12 cellular contexts compared by ENCODE assay signal in the genomic region with DNA sequence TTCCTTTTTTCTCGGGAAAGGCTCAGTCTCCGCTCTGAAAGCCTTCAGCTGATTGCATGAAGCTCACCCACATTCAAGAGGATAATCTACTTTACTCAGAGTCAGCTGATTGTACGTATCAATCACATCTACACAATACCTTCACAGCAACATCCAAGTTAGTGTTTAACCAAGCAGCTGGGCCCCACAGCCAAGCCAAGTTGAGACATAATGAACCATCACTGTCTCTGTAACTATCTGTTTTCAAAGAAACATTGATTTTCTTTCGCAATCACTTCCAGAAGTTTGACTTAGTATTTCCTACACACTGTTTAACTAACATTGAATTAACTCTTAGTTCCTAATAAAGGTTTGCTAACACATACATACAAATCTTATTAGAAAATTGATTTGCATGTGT. TPM values are rescaled to one million over a fixed set of nuclear protein-coding genes. Genes with fewer than 3 reads are reported as not detected.
DNase-seq lines count a peak whose midpoint lies in the region; ATAC-seq, FAIRE-seq and TF ChIP-seq lines count a peak whose summit lies in the region.
"Had no signal": no experiment of that assay in that cellular context is flagged by ENCODE, and none has a peak within 500 bp of the region (broad histone marks: within the 10 kb centered on the region; RNA-seq: fewer than 3 reads in every experiment).

No MANE protein-coding gene starts in this region.

- H3K27me3 ChIP-seq in HUES48 (ENCODE audit: control insufficient read depth, insufficient read depth, low read length) (no peaks in the 10 kb centered on the region), body of pancreas (no peaks in the 10 kb centered on the region), HepG2 (ENCODE audit: control insufficient read depth in 1 of 2, insufficient read depth in 2 of 2, low read length in 2 of 2) (no peaks in the 10 kb centered on the region), gastrocnemius medialis (no peaks in the 10 kb centered on the region)
- H3K27me3 ChIP-seq: neutrophil had no signal

- no peaks in the 10 kb centered on the region for H3K9me3 ChIP-seq in HUES48 (ENCODE audit: control insufficient read depth, insufficient read depth, low read length)
- H3K9me3 ChIP-seq in body of pancreas, result no peaks in the 10 kb centered on the region
- H3K9me3 ChIP-seq in HepG2 (ENCODE audit: low read length), result no peaks in the 10 kb centered on the region
- H3K9me3 ChIP-seq in gastrocnemius medialis, result no peaks in the 10 kb centered on the region
- H3K9me3 ChIP-seq in OCI-LY7 (ENCODE audit: low read length), result no peaks in the 10 kb centered on the region
- H3K9me3 ChIP-seq: neutrophil had no signal

- H3K4me2 ChIP-seq in HepG2 (ENCODE audit: low read depth, low read length), result peak overlapping the region; percentile 91
- H3K4me2 ChIP-seq in OCI-LY7 (ENCODE audit: low read length), result no peak overlapping the region

- H3K9me2 ChIP-seq in OCI-LY7 (ENCODE audit: insufficient read depth, low read length), result no peaks in the 10 kb centered on the region

- TF ChIP-seq CTCF in body of pancreas (IDR thresholded peaks at IDR 0.05) (no peak), HepG2 (CRISPR knock-in tag; IDR thresholded peaks at IDR 0.05) (no peak), gastrocnemius medialis (IDR thresholded peaks at IDR 0.05 in 4 of 5, conservative IDR thresholded peaks at IDR 0.05 in 1 of 5) (no peak), OCI-LY7 (conservative IDR thresholded peaks at IDR 0.05; ENCODE audit: low read length) (no peak)

- TF ChIP-seq POLR2A in body of pancreas (IDR thresholded peaks at IDR 0.05) (no peak), HepG2 (IDR thresholded peaks at IDR 0.05; ENCODE audit: insufficient read depth in 1 of 2, low read depth in 2 of 2, low read length in 2 of 2) (peak in 1 of 2 experiments; percentile 40; a peak in 1 of 4 replicates), gastrocnemius medialis (IDR thresholded peaks at IDR 0.05) (no peak)

- CTCF ChIA-PET in HepG2 (lab: Yijun Ruan, JAX; ENCODE audit: low intra/inter-chr PET ratio, low total read pairs) (no interaction called here), OCI-LY7 (lab: Charles Lee; ENCODE audit: unreplicated experiment) (no interaction called here)

- FAIRE-seq in HepG2 (lab: Jason Lieb, UNC), result peak; percentile 95

- intact Hi-C loops in body of pancreas (cut with DNase I), result no loop called here
- intact Hi-C loops in HepG2 (cut with micrococcal nuclease; ENCODE audit: unreplicated experiment), result loop anchor here (1.0 to 5.0 kb wide), 5 partner anchors 16 to 146 kb away; partner anchors contain the start of genes ING2, RWDD4 and TRAPPC11
- intact Hi-C loops in gastrocnemius medialis (cut with DNase I; ENCODE audit: low total_unique reads), result loop anchor here (1.0 kb wide), 3 partner anchors 30 to 146 kb away; no protein-coding TSS in a partner anchor
- intact Hi-C loops in OCI-LY7 (cut with micrococcal nuclease; ENCODE audit: unreplicated experiment), result no loop called here

- H2AFZ ChIP-seq in HepG2 (ENCODE audit: low read length), result no peak overlapping the region
- H2AFZ ChIP-seq in OCI-LY7 (ENCODE audit: low read length), result no peak overlapping the region

- ATAC-seq in body of pancreas (peak; percentile 47), HepG2 (peak; percentile 94), gastrocnemius medialis (peak; percentile 56 to 64), GM18511 (IDR thresholded peaks at IDR 0.05; ENCODE audit: unreplicated experiment) (no peak)

- 15 to 24% methylated on average over 4 of the region's 4 CpGs for WGBS in body of pancreas, 2 donors
- 3% methylated on average over 4 of the region's 4 CpGs for WGBS in HepG2 (ENCODE audit: low lambda C conversion rate)

- POLR2A ChIA-PET in HepG2 (lab: Yijun Ruan, JAX), result interaction anchor here (0.6 to 3.0 kb wide), 9 partner anchors 9 to 1078 kb away, joined by 3 to 17 read pairs (median 3); partner anchors contain the start of gene CDKN2AIP
- POLR2A ChIA-PET in OCI-LY7 (lab: Charles Lee), result no interaction called here

- BruUV-seq in HepG2 (replicated peaks; lab: Mats Ljungman, UMichigan), result no TSS peak
- BruUV-seq in OCI-LY7 (replicated peaks; lab: Mats Ljungman, UMichigan), result no TSS peak

- no peaks in the 10 kb centered on the region for H3K79me2 ChIP-seq in HepG2 (ENCODE audit: insufficient read depth, low read length)
- H3K79me2 ChIP-seq in OCI-LY7 (ENCODE audit: insufficient read depth, low read depth, low read length), result no peaks in the 10 kb centered on the region

- H3K27ac ChIP-seq in HUES48 (ENCODE audit: low read depth, low read length), result peak overlapping the region; percentile 54
- peak overlapping the region; percentile 67 to 81 (median 77) for H3K27ac ChIP-seq in body of pancreas
- H3K27ac ChIP-seq in HepG2 (ENCODE audit: extremely low read length, insufficient read depth, low read length), result peak overlapping the region; percentile 61
- H3K27ac ChIP-seq in gastrocnemius medialis, result peak overlapping the region; percentile 69 to 81 (median 76)
- no peak overlapping the region for H3K27ac ChIP-seq in OCI-LY7 (ENCODE audit: low read depth, low read length, poor library complexity, severe bottlenecking)
- H3K27ac ChIP-seq: epithelial cell of prostate, neutrophil had no signal

- in situ Hi-C loops in HepG2 (cut with HindIII; ENCODE audit: extremely low pct_ligation_motif_present, low pct_unique_long_range_greater_than_20kb), result no loop called here
- in situ Hi-C loops in gastrocnemius medialis (cut with MboI; ENCODE audit: low sequenced_read_pairs in 4 of 4), result no loop called here

- H3K4me3 ChIP-seq in HUES48 (ENCODE audit: low read depth, low read length) (no peak overlapping the region), body of pancreas (no peak overlapping the region), HepG2 (replicated peaks in 1 of 3; ENCODE audit: insufficient read depth in 1 of 3, low read depth in 2 of 3, low read length in 3 of 3) (peak overlapping the region; percentile 48 to 69 (median 60)), gastrocnemius medialis (peak overlapping the region in 1 of 4 donors; percentile 30), OCI-LY7 (ENCODE audit: low read depth, low read length, poor library complexity, severe bottlenecking) (no peak overlapping the region)

- no peak for TF ChIP-seq RAD21 in HepG2 (CRISPR knock-in tag; IDR thresholded peaks at IDR 0.05)

- no peaks in the 10 kb centered on the region for H4K20me1 ChIP-seq in HepG2 (ENCODE audit: insufficient read depth, low read length)
- H4K20me1 ChIP-seq in OCI-LY7 (ENCODE audit: insufficient read depth, low read length), result no peaks in the 10 kb centered on the region

- no peak overlapping the region for H3K9ac ChIP-seq in HUES48 (ENCODE audit: low read depth, low read length)
- peak overlapping the region; percentile 44 for H3K9ac ChIP-seq in HepG2 (ENCODE audit: insufficient read depth, low read depth, low read length)

- H3K4me1 ChIP-seq in HUES48 (ENCODE audit: control insufficient read depth, insufficient read depth, low read length) (no peaks in the 10 kb centered on the region), body of pancreas (peaks cover 59% of the 10 kb centered on the region), HepG2 (ENCODE audit: insufficient read depth, low read length) (peaks cover 45% of the 10 kb centered on the region), gastrocnemius medialis (peaks cover 7 to 9% of the 10 kb centered on the region in 2 donors), OCI-LY7 (ENCODE audit: insufficient read depth, low read length, poor library complexity, severe bottlenecking) (no peaks in the 10 kb centered on the region)

- H3K36me3 ChIP-seq in HUES48 (ENCODE audit: control insufficient read depth, insufficient read depth, low read length) (no peaks in the 10 kb centered on the region), body of pancreas (replicated peaks in 1 of 2; ENCODE audit: insufficient read depth in 1 of 2, low read depth in 2 of 2) (no peaks in the 10 kb centered on the region), HepG2 (replicated peaks in 1 of 2; ENCODE audit: control insufficient read depth in 1 of 2, insufficient read depth in 2 of 2, low read length in 2 of 2) (no peaks in the 10 kb centered on the region), gastrocnemius medialis (no peaks in the 10 kb centered on the region), OCI-LY7 (ENCODE audit: insufficient read depth, low read length) (no peaks in the 10 kb centered on the region)
- H3K36me3 ChIP-seq: neutrophil had no signal

- TF ChIP-seq EP300 in HepG2 (IDR thresholded peaks at IDR 0.05; ENCODE audit: low read depth in 2 of 2, low read length in 2 of 2), result peak in 1 of 2 experiments; percentile 77; a peak in 2 of 4 replicates
- no peak; the same call in 1 of the 2 replicates for TF ChIP-seq EP300 in HepG2 (CRISPR knock-in tag; IDR thresholded peaks at IDR 0.05; ENCODE audit: borderline replicate concordance)

- peak; percentile 32 to 58 (median 39) for DNase-seq in body of pancreas
- DNase-seq in HepG2 (ENCODE audit: low spot score), result peak; percentile 88
- no peak for DNase-seq in gastrocnemius medialis
- DNase-seq in HT-29 (ENCODE audit: low spot score), result no peak
- no peak for DNase-seq in OCI-LY7 (ENCODE audit: low spot score)
- DNase-seq: NCI-H1694; stimulated activated CD4-positive, alpha-beta T cell treated with anti-CD3 and anti-CD28 coated beads, Interleukin-12 subunit alpha, Interleukin-12 subunit beta, amount 100 ng/mL, for 4 hours; T-helper 1 cell had no signal

RNA-seq across cellular contexts. Expression of gene RWDD4, which starts 40.3 kb away (rescaled TPM):
- total RNA-seq in body of pancreas, result 10 to 100 TPM; 15.2 to 23.3 TPM
- total RNA-seq in HepG2 (2016; rRNA removed; fragmentation: Illumina TruSeq; extraction: Trizol), result 25.4 and 28.9 TPM in 2 replicates
- 30.6 and 35.1 TPM in 2 replicates for total RNA-seq in HepG2 (2016; cell fraction: cytosol; rRNA removed; fragmentation: Illumina TruSeq; extraction: Trizol; ENCODE audit: low read depth)
- 24.2 and 28.6 TPM in 2 replicates for total RNA-seq in HepG2 (2016; cell fraction: insoluble cytoplasmic fraction; rRNA removed; fragmentation: Illumina TruSeq; extraction: Trizol)
- 43.1 and 46.1 TPM in 2 replicates for total RNA-seq in HepG2 (2016; cell fraction: membrane; rRNA removed; fragmentation: Illumina TruSeq; extraction: Trizol)
- 11.4 and 15.6 TPM in 2 replicates for total RNA-seq in HepG2 (2016; cell fraction: nucleus; rRNA removed; fragmentation: Illumina TruSeq; extraction: Trizol)
- polyA plus RNA-seq in HepG2 (2011; rRNA removed), result 6.8 and 10.2 TPM in 2 replicates
- 4.2 and 5.7 TPM in 2 replicates for polyA plus RNA-seq in HepG2 (2011; cell fraction: cytosol; rRNA removed)
- 2.7 and 2.9 TPM in 2 replicates for polyA plus RNA-seq in HepG2 (2011; cell fraction: nucleus; rRNA removed)
- polyA plus RNA-seq in HepG2 (2012), result 10.8 and 11.6 TPM in 2 replicates
- 53.3 and 61.6 TPM in 2 replicates for polyA plus RNA-seq in HepG2 (2016; cell fraction: cytosol; fragmentation: Illumina TruSeq; extraction: Trizol; ENCODE audit: low read depth)
- polyA plus RNA-seq in HepG2 (2016; cell fraction: insoluble cytoplasmic fraction; fragmentation: Illumina TruSeq; extraction: Trizol; ENCODE audit: low read depth), result 34.9 and 38.2 TPM in 2 replicates
- 47.9 and 57.2 TPM in 2 replicates for polyA plus RNA-seq in HepG2 (2016; cell fraction: membrane; fragmentation: Illumina TruSeq; extraction: Trizol; ENCODE audit: low read depth)
- polyA plus RNA-seq in HepG2 (2016; cell fraction: nucleus; fragmentation: Illumina TruSeq; extraction: Trizol; ENCODE audit: insufficient read depth, low read depth), result 22.5 and 24.5 TPM in 2 replicates
- polyA minus RNA-seq in HepG2 (2011; rRNA and poly(A)+ RNA removed; ENCODE audit: low replicate concordance), result 1.4 and 3.0 TPM in 2 replicates
- 3.8 and 5.0 TPM in 2 replicates for polyA minus RNA-seq in HepG2 (2011; cell fraction: cytosol; rRNA and poly(A)+ RNA removed)
- polyA minus RNA-seq in HepG2 (2011; cell fraction: nucleus; rRNA and poly(A)+ RNA removed), result 7.5 and 12.9 TPM in 2 replicates
- 10 to 100 TPM; 34.6 to 65.2 (median 51.9) TPM for total RNA-seq in gastrocnemius medialis
- 22.1 and 25.3 TPM in 2 replicates for total RNA-seq in HT-29 (2014; rRNA removed; shearing (Covaris generic))
- total RNA-seq in OCI-LY7 (2014; rRNA removed; shearing (Covaris generic)), result 14.4 and 20.4 TPM in 2 replicates
- total RNA-seq in OCI-LY7 (2022), result 26.4 and 27.6 TPM in 2 replicates

RNA-seq across cellular contexts. Expression of gene TRAPPC11, which starts 40.4 kb away (rescaled TPM):
- 100 to 1,000 TPM in 1 of 2 donors, 10 to 100 TPM in 1; 22.6 to 107 TPM for total RNA-seq in body of pancreas
- 18.0 and 22.7 TPM in 2 replicates for total RNA-seq in HepG2 (2016; rRNA removed; fragmentation: Illumina TruSeq; extraction: Trizol)
- 3.8 and 6.1 TPM in 2 replicates for total RNA-seq in HepG2 (2016; cell fraction: cytosol; rRNA removed; fragmentation: Illumina TruSeq; extraction: Trizol; ENCODE audit: low read depth)
- total RNA-seq in HepG2 (2016; cell fraction: insoluble cytoplasmic fraction; rRNA removed; fragmentation: Illumina TruSeq; extraction: Trizol), result 17.6 and 29.0 TPM in 2 replicates
- 7.8 and 10.7 TPM in 2 replicates for total RNA-seq in HepG2 (2016; cell fraction: membrane; rRNA removed; fragmentation: Illumina TruSeq; extraction: Trizol)
- total RNA-seq in HepG2 (2016; cell fraction: nucleus; rRNA removed; fragmentation: Illumina TruSeq; extraction: Trizol), result 19.8 and 22.3 TPM in 2 replicates
- polyA plus RNA-seq in HepG2 (2011; rRNA removed), result 17.3 and 23.2 TPM in 2 replicates
- 11.2 and 15.3 TPM in 2 replicates for polyA plus RNA-seq in HepG2 (2011; cell fraction: cytosol; rRNA removed)
- 17.7 and 20.7 TPM in 2 replicates for polyA plus RNA-seq in HepG2 (2011; cell fraction: nucleus; rRNA removed)
- polyA plus RNA-seq in HepG2 (2012), result 12.2 and 12.9 TPM in 2 replicates
- 0.76 and 0.78 TPM in 2 replicates for polyA plus RNA-seq in HepG2 (2016; cell fraction: cytosol; fragmentation: Illumina TruSeq; extraction: Trizol; ENCODE audit: low read depth)
- polyA plus RNA-seq in HepG2 (2016; cell fraction: insoluble cytoplasmic fraction; fragmentation: Illumina TruSeq; extraction: Trizol; ENCODE audit: low read depth), result 15.3 and 17.2 TPM in 2 replicates
- polyA plus RNA-seq in HepG2 (2016; cell fraction: membrane; fragmentation: Illumina TruSeq; extraction: Trizol; ENCODE audit: low read depth), result 3.5 and 3.6 TPM in 2 replicates
- polyA plus RNA-seq in HepG2 (2016; cell fraction: nucleus; fragmentation: Illumina TruSeq; extraction: Trizol; ENCODE audit: insufficient read depth, low read depth), result 25.2 and 28.1 TPM in 2 replicates
- polyA minus RNA-seq in HepG2 (2011; rRNA and poly(A)+ RNA removed; ENCODE audit: low replicate concordance), result 17.0 and 20.3 TPM in 2 replicates
- 15.1 and 17.7 TPM in 2 replicates for polyA minus RNA-seq in HepG2 (2011; cell fraction: cytosol; rRNA and poly(A)+ RNA removed)
- 33.0 and 47.9 TPM in 2 replicates for polyA minus RNA-seq in HepG2 (2011; cell fraction: nucleus; rRNA and poly(A)+ RNA removed)
- 10 to 100 TPM; 19.3 to 31.7 (median 20.8) TPM for total RNA-seq in gastrocnemius medialis
- 6.6 and 9.8 TPM in 2 replicates for total RNA-seq in HT-29 (2014; rRNA removed; shearing (Covaris generic))
- total RNA-seq in OCI-LY7 (2014; rRNA removed; shearing (Covaris generic)), result 27.8 and 35.9 TPM in 2 replicates
- 35.7 and 40.4 TPM in 2 replicates for total RNA-seq in OCI-LY7 (2022)

Comparison
In these comparisons a context has a peak if more than half of its experiments do, and no peak if none do; other contexts are left out.
1. H3K4me3 ChIP-seq: peak in HepG2 (3 of 3); none in HUES48 (single experiment), body of pancreas (0 of 2) and OCI-LY7 (single experiment).
2. DNase-seq: peak in body of pancreas (4 of 4) and HepG2 (single experiment); none in gastrocnemius medialis (0 of 2), HT-29 (single experiment) and OCI-LY7 (single experiment).
3. intact Hi-C loops: an anchor here in HepG2 (1.0 to 5.0 kb wide) and gastrocnemius medialis (1.0 kb wide); none called in body of pancreas and OCI-LY7.